10 cellular contexts compared by ENCODE assay signal in the genomic region with DNA sequence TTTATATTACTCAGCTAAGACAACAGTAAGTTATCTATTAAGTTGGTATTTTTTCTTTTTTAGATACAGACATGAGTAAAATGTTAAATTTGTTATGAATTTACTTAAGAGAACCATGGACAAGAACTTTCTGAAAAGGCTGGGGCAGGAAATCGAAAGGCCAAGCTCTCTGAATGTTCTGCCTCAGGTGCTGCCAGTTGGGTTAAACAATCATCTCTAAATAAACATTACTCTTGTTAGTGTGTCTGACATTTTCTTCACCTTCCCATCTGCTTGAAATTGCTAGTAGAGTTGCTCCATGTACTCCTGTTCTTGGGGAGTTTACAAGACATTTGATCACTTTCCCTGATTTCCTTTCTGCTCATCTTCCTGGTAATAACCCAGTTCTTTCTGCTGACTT.
A peak's percentile ranks its signal among the peaks of the same experiment; 100 is the strongest.
DNase-seq lines count a peak whose midpoint lies in the region; ATAC-seq, FAIRE-seq and TF ChIP-seq lines count a peak whose summit lies in the region.
"Had no signal": no experiment of that assay in that cellular context is flagged by ENCODE, and none has a peak within 500 bp of the region (broad histone marks: within the 10 kb centered on the region; RNA-seq: fewer than 3 reads in every experiment).

No MANE protein-coding gene starts in this region.

- FAIRE-seq in GM18507 (lab: Jason Lieb, UNC): peak; percentile 64
- FAIRE-seq in GM12892 (lab: Jason Lieb, UNC): no peak

- no peak for TF ChIP-seq POLR2A in GM12892 (IDR thresholded peaks at IDR 0.05; ENCODE audit: low read depth, low read length)

- no peak for DNase-seq in GM18507 (ENCODE audit: extremely low spot score, insufficient read length, low read depth)
- DNase-seq in amniotic epithelial cell (ENCODE audit: low read depth): peak; percentile 1
- no peak for DNase-seq in GM12892 (ENCODE audit: insufficient read length)
- no peak for DNase-seq in NCI-H187 treated with DMSO at 0.1 percent for 48 hours (lab: John Stamatoyannopoulos, UW)
- DNase-seq in mesenteric fat pad (ENCODE audit: low spot score): no peak
- DNase-seq in OCI-M1 (lab: John Stamatoyannopoulos, UW): no peak
- DNase-seq: cerebellar nuclear complex, T-cell had no signal

- ATAC-seq in GM21390 (IDR thresholded peaks at IDR 0.05; ENCODE audit: unreplicated experiment) (peak; percentile 44), HG03135 (IDR thresholded peaks at IDR 0.05; ENCODE audit: unreplicated experiment) (peak; percentile 40)
- ATAC-seq: T-cell had no signal
